Comparison of ENCODE assay signal across 9 cellular contexts in the genomic region with DNA sequence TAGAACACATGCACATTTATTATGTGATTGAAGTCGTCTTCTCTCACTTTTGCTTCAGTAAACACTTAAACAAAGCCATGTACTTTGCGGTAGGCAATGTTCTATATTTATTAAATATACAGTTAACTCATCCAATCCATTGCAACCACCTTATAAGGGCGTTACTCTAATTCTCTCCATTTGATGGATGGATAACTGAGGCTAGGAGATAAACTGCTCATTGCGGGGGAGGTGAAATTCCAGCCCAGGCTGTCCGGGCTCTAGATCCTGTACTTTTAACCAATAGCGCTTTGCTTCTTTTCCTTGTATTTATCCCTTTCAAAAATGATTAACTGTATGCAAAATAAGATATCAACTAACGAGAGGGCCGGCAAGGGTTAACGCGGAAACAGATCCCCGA. TPM values are rescaled to one million over a fixed set of nuclear protein-coding genes. Genes with fewer than 3 reads are reported as not detected.
DNase-seq lines count a peak whose midpoint lies in the region; ATAC-seq and TF ChIP-seq lines count a peak whose summit lies in the region.
"Had no signal": no experiment of that assay in that cellular context is flagged by ENCODE, and none has a peak within 500 bp of the region (broad histone marks: within the 10 kb centered on the region; RNA-seq: fewer than 3 reads in every experiment).

No MANE protein-coding gene starts in this region.

- H3K4me3 Mint-ChIP-seq in GM23338 (peak overlapping the region; percentile 87), brain (peak overlapping the region; percentile 83 to 98 (median 85))

- H3K4me2 ChIP-seq in GM23338 (peak overlapping the region; percentile 80), skeletal muscle satellite cell (ENCODE audit: low read length) (peak overlapping the region; percentile 90)

- H4K20me1 ChIP-seq in GM23338 (replicated peaks; ENCODE audit: insufficient read depth), result peaks cover 7% of the 10 kb centered on the region; the same call in 1 of the 2 replicates

- peak overlapping the region; percentile 82 for H3K4me3 ChIP-seq in GM23338
- H3K4me3 ChIP-seq in skeletal muscle satellite cell (ENCODE audit: low read length), result peak overlapping the region; percentile 96

- H3K36me3 Mint-ChIP-seq in GM23338 (ENCODE audit: low read depth) (peaks cover 14% of the 10 kb centered on the region), brain (peaks cover 4% of the 10 kb centered on the region)

- H3K36me3 ChIP-seq in GM23338 (ENCODE audit: insufficient read depth), result no peaks in the 10 kb centered on the region
- H3K36me3 ChIP-seq in skeletal muscle satellite cell (ENCODE audit: insufficient read depth, low read length), result no peaks in the 10 kb centered on the region

- H3K4me1 ChIP-seq in GM23338 (ENCODE audit: insufficient read depth) (peaks cover 30% of the 10 kb centered on the region), skeletal muscle satellite cell (ENCODE audit: control insufficient read depth, insufficient read depth, low read length) (peaks cover 14% of the 10 kb centered on the region)

- H3K9me2 ChIP-seq in GM23338 (ENCODE audit: insufficient read depth), result no peaks in the 10 kb centered on the region

- peak overlapping the region; percentile 43 for H2AFZ ChIP-seq in GM23338

- peaks cover 36% of the 10 kb centered on the region for H3K79me2 ChIP-seq in GM23338 (replicated peaks; ENCODE audit: insufficient read depth)

- peak overlapping the region; percentile 84 for H3K9ac ChIP-seq in skeletal muscle satellite cell (ENCODE audit: low read depth, low read length)

- no peaks in the 10 kb centered on the region for H3F3A ChIP-seq in GM23338 (replicated peaks; ENCODE audit: low read depth)

- H3K9me3 Mint-ChIP-seq in GM23338, result no peaks in the 10 kb centered on the region
- H3K9me3 Mint-ChIP-seq in brain, result peaks cover 0 to 5% (median 0%) of the 10 kb centered on the region in 5 experiments

- H3K27ac ChIP-seq in GM23338 (ENCODE audit: low read depth), result peak overlapping the region; percentile 90

- DNase-seq in GM23338 (ENCODE audit: low spot score) (no peak), kidney glomerular epithelial cell (lab: John Stamatoyannopoulos, UW) (peak; percentile 52), ecto neural progenitor cell (ENCODE audit: low spot score) (no peak)
- DNase-seq: GDM1 had no signal

- H3K9me3 ChIP-seq in skeletal muscle satellite cell (replicated peaks; ENCODE audit: low read length), result no peaks in the 10 kb centered on the region

- peaks cover 25% of the 10 kb centered on the region for H3K27me3 Mint-ChIP-seq in GM23338 (ENCODE audit: insufficient read depth, low read depth, poor library complexity)
- H3K27me3 Mint-ChIP-seq in brain, result peaks cover 54% of the 10 kb centered on the region

- ATAC-seq in GM23338 (no peak), GM18870 (IDR thresholded peaks at IDR 0.05; ENCODE audit: unreplicated experiment) (no peak), HG03095 (IDR thresholded peaks at IDR 0.05; ENCODE audit: unreplicated experiment) (no peak), HG03342 (IDR thresholded peaks at IDR 0.05; ENCODE audit: unreplicated experiment) (no peak)

- no peak for TF ChIP-seq CTCF in GM23338 (conservative IDR thresholded peaks at IDR 0.05; ENCODE audit: low read depth in 2 of 2)
- no peak for TF ChIP-seq CTCF in brain (conservative IDR thresholded peaks at IDR 0.05)

- H3K27me3 ChIP-seq in GM23338 (ENCODE audit: insufficient read depth) (no peaks in the 10 kb centered on the region), skeletal muscle satellite cell (ENCODE audit: control insufficient read depth, insufficient read depth, low read length) (peaks cover 5% of the 10 kb centered on the region)

- H3K27ac Mint-ChIP-seq in GM23338 (peak overlapping the region; percentile 32; the same call in 1 of the 2 replicates), brain (peak overlapping the region in 4 of 5 experiments; percentile 11 to 74 (median 53))

- H3K4me1 Mint-ChIP-seq in GM23338, result peaks cover 28% of the 10 kb centered on the region
- H3K4me1 Mint-ChIP-seq in brain, result peaks cover 32% of the 10 kb centered on the region

TF ChIP-seq in GM23338, 12 proteins besides CTCF, POLR2A, EP300 and RAD21 (continues in another document):
- TF ChIP-seq, protein P1, sequence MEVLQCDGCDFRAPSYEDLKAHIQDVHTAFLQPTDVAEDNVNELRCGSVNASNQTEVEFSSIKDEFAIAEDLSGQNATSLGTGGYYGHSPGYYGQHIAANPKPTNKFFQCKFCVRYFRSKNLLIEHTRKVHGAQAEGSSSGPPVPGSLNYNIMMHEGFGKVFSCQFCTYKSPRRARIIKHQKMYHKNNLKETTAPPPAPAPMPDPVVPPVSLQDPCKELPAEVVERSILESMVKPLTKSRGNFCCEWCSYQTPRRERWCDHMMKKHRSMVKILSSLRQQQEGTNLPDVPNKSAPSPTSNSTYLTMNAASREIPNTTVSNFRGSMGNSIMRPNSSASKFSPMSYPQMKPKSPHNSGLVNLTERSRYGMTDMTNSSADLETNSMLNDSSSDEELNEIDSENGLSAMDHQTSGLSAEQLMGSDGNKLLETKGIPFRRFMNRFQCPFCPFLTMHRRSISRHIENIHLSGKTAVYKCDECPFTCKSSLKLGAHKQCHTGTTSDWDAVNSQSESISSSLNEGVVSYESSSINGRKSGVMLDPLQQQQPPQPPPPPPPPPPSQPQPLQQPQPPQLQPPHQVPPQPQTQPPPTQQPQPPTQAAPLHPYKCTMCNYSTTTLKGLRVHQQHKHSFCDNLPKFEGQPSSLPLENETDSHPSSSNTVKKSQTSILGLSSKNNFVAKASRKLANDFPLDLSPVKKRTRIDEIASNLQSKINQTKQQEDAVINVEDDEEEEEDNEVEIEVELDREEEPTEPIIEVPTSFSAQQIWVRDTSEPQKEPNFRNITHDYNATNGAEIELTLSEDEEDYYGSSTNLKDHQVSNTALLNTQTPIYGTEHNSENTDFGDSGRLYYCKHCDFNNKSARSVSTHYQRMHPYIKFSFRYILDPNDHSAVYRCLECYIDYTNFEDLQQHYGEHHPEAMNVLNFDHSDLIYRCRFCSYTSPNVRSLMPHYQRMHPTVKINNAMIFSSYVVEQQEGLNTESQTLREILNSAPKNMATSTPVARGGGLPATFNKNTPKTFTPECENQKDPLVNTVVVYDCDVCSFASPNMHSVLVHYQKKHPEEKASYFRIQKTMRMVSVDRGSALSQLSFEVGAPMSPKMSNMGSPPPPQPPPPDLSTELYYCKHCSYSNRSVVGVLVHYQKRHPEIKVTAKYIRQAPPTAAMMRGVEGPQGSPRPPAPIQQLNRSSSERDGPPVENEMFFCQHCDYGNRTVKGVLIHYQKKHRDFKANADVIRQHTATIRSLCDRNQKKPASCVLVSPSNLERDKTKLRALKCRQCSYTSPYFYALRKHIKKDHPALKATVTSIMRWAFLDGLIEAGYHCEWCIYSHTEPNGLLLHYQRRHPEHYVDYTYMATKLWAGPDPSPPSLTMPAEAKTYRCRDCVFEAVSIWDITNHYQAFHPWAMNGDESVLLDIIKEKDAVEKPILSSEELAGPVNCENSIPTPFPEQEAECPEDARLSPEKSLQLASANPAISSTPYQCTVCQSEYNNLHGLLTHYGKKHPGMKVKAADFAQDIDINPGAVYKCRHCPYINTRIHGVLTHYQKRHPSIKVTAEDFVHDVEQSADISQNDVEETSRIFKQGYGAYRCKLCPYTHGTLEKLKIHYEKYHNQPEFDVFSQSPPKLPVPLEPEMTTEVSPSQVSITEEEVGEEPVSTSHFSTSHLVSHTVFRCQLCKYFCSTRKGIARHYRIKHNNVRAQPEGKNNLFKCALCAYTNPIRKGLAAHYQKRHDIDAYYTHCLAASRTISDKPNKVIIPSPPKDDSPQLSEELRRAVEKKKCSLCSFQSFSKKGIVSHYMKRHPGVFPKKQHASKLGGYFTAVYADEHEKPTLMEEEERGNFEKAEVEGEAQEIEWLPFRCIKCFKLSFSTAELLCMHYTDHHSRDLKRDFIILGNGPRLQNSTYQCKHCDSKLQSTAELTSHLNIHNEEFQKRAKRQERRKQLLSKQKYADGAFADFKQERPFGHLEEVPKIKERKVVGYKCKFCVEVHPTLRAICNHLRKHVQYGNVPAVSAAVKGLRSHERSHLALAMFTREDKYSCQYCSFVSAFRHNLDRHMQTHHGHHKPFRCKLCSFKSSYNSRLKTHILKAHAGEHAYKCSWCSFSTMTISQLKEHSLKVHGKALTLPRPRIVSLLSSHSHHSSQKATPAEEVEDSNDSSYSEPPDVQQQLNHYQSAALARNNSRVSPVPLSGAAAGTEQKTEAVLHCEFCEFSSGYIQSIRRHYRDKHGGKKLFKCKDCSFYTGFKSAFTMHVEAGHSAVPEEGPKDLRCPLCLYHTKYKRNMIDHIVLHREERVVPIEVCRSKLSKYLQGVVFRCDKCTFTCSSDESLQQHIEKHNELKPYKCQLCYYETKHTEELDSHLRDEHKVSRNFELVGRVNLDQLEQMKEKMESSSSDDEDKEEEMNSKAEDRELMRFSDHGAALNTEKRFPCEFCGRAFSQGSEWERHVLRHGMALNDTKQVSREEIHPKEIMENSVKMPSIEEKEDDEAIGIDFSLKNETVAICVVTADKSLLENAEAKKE (CRISPR knock-in tag; IDR thresholded peaks at IDR 0.05), result no peak
- TF ChIP-seq STAT1 (IDR thresholded peaks at IDR 0.05; ENCODE audit: unreplicated experiment) (no peak), ETS1 (IDR thresholded peaks at IDR 0.05) (no peak), ZNF331 (CRISPR knock-in tag; IDR thresholded peaks at IDR 0.05; ENCODE audit: low read depth) (no peak), POLR2AphosphoS5 (IDR thresholded peaks at IDR 0.05; ENCODE audit: low read depth) (no peak), NANOG (IDR thresholded peaks at IDR 0.05; ENCODE audit: borderline replicate concordance) (no peak), CREB1 (CRISPR knock-in tag; IDR thresholded peaks at IDR 0.05; ENCODE audit: low read depth) (no peak), ZNF114 (CRISPR knock-in tag; IDR thresholded peaks at IDR 0.05) (no peak), JUNB (IDR thresholded peaks at IDR 0.05; ENCODE audit: unreplicated experiment) (no peak), EZH2phosphoT487 (IDR thresholded peaks at IDR 0.05; ENCODE audit: unreplicated experiment) (no peak), EZH2 (IDR thresholded peaks at IDR 0.05; ENCODE audit: low read depth, unreplicated experiment) (no peak)

RNA-seq across cellular contexts. Expression of gene PLXDC2, which starts 1.2 kb away (rescaled TPM):
- total RNA-seq in GM23338 (2014; rRNA removed; shearing (Covaris generic)), result 18.8 and 19.4 TPM in 2 replicates
- 12.6 and 13.5 TPM in 2 replicates for polyA plus RNA-seq in GM23338 (2016; fragmentation: Nextera tagmentation; extraction: Ambion mirVana)
- 3.6 TPM for polyA plus RNA-seq in brain (ENCODE audit: insufficient read depth, low read depth, low replicate concordance)
- 0.25 and 2.0 TPM in 2 replicates for total RNA-seq in skeletal muscle satellite cell (2012; rRNA removed)
